13 cellular contexts compared by ENCODE assay signal in genomic region chr20:57167971-57168693, GRCh38.
DNase-seq lines count a peak whose midpoint lies in the region; ATAC-seq, FAIRE-seq and TF ChIP-seq lines count a peak whose summit lies in the region.
"Had no signal": no experiment of that assay in that cellular context is flagged by ENCODE, and none has a peak within 500 bp of the region (broad histone marks: within the 10 kb centered on the region; RNA-seq: fewer than 3 reads in every experiment).

No MANE protein-coding gene starts in this region.

- no peaks in the 10 kb centered on the region for H3K36me3 ChIP-seq in IMR-90 (ENCODE audit: control insufficient read depth, insufficient read depth, low read length)
- H3K36me3 ChIP-seq: breast epithelium had no signal

- no peaks in the 10 kb centered on the region for H3K79me1 ChIP-seq in IMR-90 (ENCODE audit: low read depth in 1 of 2, low read length in 2 of 2)

- in situ Hi-C loops in IMR-90 (cut with MboI; ENCODE audit: low sequenced_read_pairs): no loop called here

- no peaks in the 10 kb centered on the region for H3K9me1 ChIP-seq in IMR-90 (ENCODE audit: insufficient read depth, low read length)

- H3K9ac ChIP-seq in IMR-90 (ENCODE audit: low read depth, low read length): no peak overlapping the region

- no peak for FAIRE-seq in H54 (lab: Jason Lieb, UNC)
- FAIRE-seq: A549 had no signal

- H3K27ac ChIP-seq in IMR-90 (ENCODE audit: insufficient read depth, low read length): peak overlapping the region; percentile 57
- H3K27ac ChIP-seq: A549, breast epithelium had no signal

- H3K36me3 Mint-ChIP-seq in neural crest cell (ENCODE audit: low read depth): peaks cover 10% of the 10 kb centered on the region
- H3K36me3 Mint-ChIP-seq in natural killer cell: no peaks in the 10 kb centered on the region

- peak overlapping the region; percentile 47 for H3K27ac Mint-ChIP-seq in neural crest cell (ENCODE audit: unreplicated experiment)
- no peak overlapping the region for H3K27ac Mint-ChIP-seq in natural killer cell
- H3K27ac Mint-ChIP-seq: activated CD4-positive, alpha-beta T cell treated with anti-CD3 and anti-CD28 coated beads for 36 hours; activated T-helper 2 cell treated with anti-CD3 and anti-CD28 coated beads, Interferon-gamma antibody, Interleukin-2, Interleukin-4, amounts not matched to agents 10 μg/mL and 5 μg/mL and 100 μg/mL, durations not matched to agents 14 hours and 24 hours and 36 hours had no signal

- dilution Hi-C loops in IMR-90 (cut with HindIII; ENCODE audit: low sequenced_read_pairs, unreplicated experiment): no loop called here

- peaks cover 34% of the 10 kb centered on the region for H3K9me3 ChIP-seq in IMR-90 (ENCODE audit: control insufficient read depth, insufficient read depth, low read length)
- H3K9me3 ChIP-seq: breast epithelium had no signal

- H2BK20ac ChIP-seq in IMR-90 (ENCODE audit: low read depth, low read length): no peak overlapping the region

- intact Hi-C loops in IMR-90 (cut with micrococcal nuclease): no loop called here
- intact Hi-C loops in natural killer cell (cut with micrococcal nuclease): no loop called here

- H2BK120ac ChIP-seq in IMR-90 (ENCODE audit: low read depth, low read length): no peak overlapping the region

- H3K56ac ChIP-seq in IMR-90 (ENCODE audit: extremely low read depth, insufficient read depth, low read length): no peak overlapping the region

- BruUV-seq in IMR-90 (replicated peaks; lab: Mats Ljungman, UMichigan): no TSS peak

- H4K5ac ChIP-seq in IMR-90 (ENCODE audit: low read depth, low read length): no peak overlapping the region

- 40% methylated on average over 16 of the region's 26 CpGs; no CpG with 5 or more reads in 1 of the 2 experiments for WGBS in IMR-90 (ENCODE audit: extremely low coverage in 2 of 2, insufficient read length in 1 of 2), 2 experiments

- no peak overlapping the region for H3K23ac ChIP-seq in IMR-90 (ENCODE audit: low read depth, low read length)

- H3K4me2 ChIP-seq in IMR-90 (ENCODE audit: low read depth, low read length): no peak overlapping the region
- H3K4me2 ChIP-seq: A549 had no signal

- ATAC-seq in IMR-90 (ENCODE audit: low read depth) (no peak), HG02840 (IDR thresholded peaks at IDR 0.05; ENCODE audit: low FRiP score, unreplicated experiment) (no peak), natural killer cell (no peak), HG03520 (IDR thresholded peaks at IDR 0.05; ENCODE audit: unreplicated experiment) (no peak)
- ATAC-seq: A549; activated CD4-positive, alpha-beta T cell treated with anti-CD3 and anti-CD28 coated beads for 36 hours had no signal

- no peak overlapping the region for H4K8ac ChIP-seq in IMR-90 (ENCODE audit: low read depth in 2 of 2, low read length in 2 of 2)

- H3K27me3 ChIP-seq in IMR-90 (ENCODE audit: control insufficient read depth, insufficient read depth, low read length): no peaks in the 10 kb centered on the region
- H3K27me3 ChIP-seq: breast epithelium had no signal

- no peak overlapping the region; the same call in 1 of the 2 replicates for H2AK5ac ChIP-seq in IMR-90 (ENCODE audit: low read depth, low read length)

- H3K18ac ChIP-seq in IMR-90 (ENCODE audit: low read depth, low read length): no peak overlapping the region

- peaks cover 14% of the 10 kb centered on the region for H3K4me1 Mint-ChIP-seq in neural crest cell
- no peaks in the 10 kb centered on the region for H3K4me1 Mint-ChIP-seq in natural killer cell
- H3K4me1 Mint-ChIP-seq: activated CD4-positive, alpha-beta T cell treated with anti-CD3 and anti-CD28 coated beads for 36 hours had no signal

- no peaks in the 10 kb centered on the region for H4K20me1 ChIP-seq in IMR-90 (ENCODE audit: insufficient read depth, low read length)

- TF ChIP-seq POLR2A in IMR-90 (IDR thresholded peaks at IDR 0.05; ENCODE audit: low read depth, low read length) (no peak), H54 (IDR thresholded peaks at IDR 0.05; ENCODE audit: low read depth, low read length) (no peak)

- H3K9me3 Mint-ChIP-seq in neural crest cell: peaks cover 3% of the 10 kb centered on the region
- H3K9me3 Mint-ChIP-seq in natural killer cell: no peaks in the 10 kb centered on the region
- H3K9me3 Mint-ChIP-seq: activated T-helper 2 cell treated with anti-CD3 and anti-CD28 coated beads, Interferon-gamma antibody, Interleukin-2, Interleukin-4, amounts not matched to agents 10 μg/mL and 5 μg/mL and 100 μg/mL, durations not matched to agents 14 hours and 24 hours and 36 hours had no signal

- no peak overlapping the region for H3K4ac ChIP-seq in IMR-90 (ENCODE audit: low read depth, low read length)

- H2BK15ac ChIP-seq in IMR-90 (ENCODE audit: low read depth, low read length): no peak overlapping the region

- no peak overlapping the region for H3K4me3 Mint-ChIP-seq in neural crest cell
- no peak overlapping the region for H3K4me3 Mint-ChIP-seq in natural killer cell
- H3K4me3 Mint-ChIP-seq: activated CD4-positive, alpha-beta T cell treated with anti-CD3 and anti-CD28 coated beads for 36 hours had no signal

- H3K27me3 Mint-ChIP-seq in neural crest cell (ENCODE audit: low read depth): no peaks in the 10 kb centered on the region
- no peaks in the 10 kb centered on the region for H3K27me3 Mint-ChIP-seq in natural killer cell (ENCODE audit: low read depth in 2 of 2)

- no peak overlapping the region for H2AK9ac ChIP-seq in IMR-90 (replicated peaks; ENCODE audit: low read depth, low read length, poor library complexity)

- no peaks in the 10 kb centered on the region for H3K4me1 ChIP-seq in IMR-90 (ENCODE audit: control insufficient read depth, insufficient read depth, low read length)
- H3K4me1 ChIP-seq: A549, breast epithelium had no signal

- DNase-seq in A172 (ENCODE audit: low spot score) (peak; percentile 64), IMR-90 (no peak), globus pallidus (ENCODE audit: low spot score) (peak; percentile 29), neural crest cell (ENCODE audit: low read depth, low spot score) (no peak), H54 (ENCODE audit: insufficient read length, low spot score) (no peak), natural killer cell (no peak)
- DNase-seq: activated CD4-positive, alpha-beta T cell treated with anti-CD3 and anti-CD28 coated beads for 36 hours; DND-41 had no signal

- no peak overlapping the region for H3K14ac ChIP-seq in IMR-90 (replicated peaks; ENCODE audit: low read depth, low read length)

- no peak for TF ChIP-seq RAD21 in IMR-90 (IDR thresholded peaks at IDR 0.05; ENCODE audit: low read length)

- H2AFZ ChIP-seq in IMR-90 (replicated peaks; ENCODE audit: low read length, poor library complexity): no peak overlapping the region

- no peak for TF ChIP-seq CTCF in IMR-90 (conservative IDR thresholded peaks at IDR 0.05; ENCODE audit: low read depth, low read length)
- TF ChIP-seq CTCF in neural crest cell (conservative IDR thresholded peaks at IDR 0.05): no peak
- no peak for TF ChIP-seq CTCF in natural killer cell (IDR thresholded peaks at IDR 0.05)

- peak overlapping the region; percentile 31; the same call in 1 of the 2 replicates for H4K91ac ChIP-seq in IMR-90 (ENCODE audit: insufficient read depth, low read depth, low read length)

- POLR2A ChIA-PET in IMR-90 (lab: Charles Lee; ENCODE audit: unreplicated experiment): no interaction called here

- CTCF ChIA-PET in IMR-90 (lab: Yijun Ruan, JAX): no interaction called here

- H3K4me3 ChIP-seq in IMR-90 (ENCODE audit: insufficient read depth, low read depth, low read length): no peak overlapping the region
- H3K4me3 ChIP-seq: A549, breast epithelium had no signal

- no peak overlapping the region for H2BK5ac ChIP-seq in IMR-90 (ENCODE audit: low read depth, low read length, poor library complexity, severe bottlenecking)

TF ChIP-seq in IMR-90, 13 proteins besides CTCF, POLR2A, EP300 and RAD21:
- TF ChIP-seq MAZ (IDR thresholded peaks at IDR 0.05; ENCODE audit: borderline replicate concordance, low read depth, low read length) (no peak), USF2 (IDR thresholded peaks at IDR 0.05; ENCODE audit: low read depth, low read length) (no peak), BHLHE40 (IDR thresholded peaks at IDR 0.05; ENCODE audit: low read depth, low read length) (no peak), NFE2L2 (IDR thresholded peaks at IDR 0.05; ENCODE audit: low read depth, low read length) (no peak), RCOR1 (IDR thresholded peaks at IDR 0.05; ENCODE audit: insufficient replicate concordance, low read length) (no peak), CHD1 (IDR thresholded peaks at IDR 0.05; ENCODE audit: low read depth, low read length) (no peak), FOS (IDR thresholded peaks at IDR 0.05; ENCODE audit: low read depth, low read length) (no peak), CEBPB (IDR thresholded peaks at IDR 0.05; ENCODE audit: low read depth, low read length) (no peak)

Comparison
In these comparisons a context has a peak if more than half of its experiments do, and no peak if none do; other contexts are left out.
1. DNase-seq: peak in A172 (single experiment) and globus pallidus (single experiment); none in IMR-90 (single experiment), neural crest cell (single experiment), H54 (single experiment) and natural killer cell (single experiment).